Comparison of ENCODE assay signal across 8 cellular contexts in genomic region chr18:74476154-74476553, GRCh38.
DNase-seq lines count a peak whose midpoint lies in the region; ATAC-seq lines count a peak whose summit lies in the region.

No MANE protein-coding gene starts in this region.

- H3K9me3 Mint-ChIP-seq in activated T-cell treated with anti-CD3 and anti-CD28 coated beads, Interleukin-2, amount 50 U/mL, for 24 hours: no peaks in the 10 kb centered on the region

- H3K27ac ChIP-seq in substantia nigra (ENCODE audit: low read depth, low read length, poor library complexity, severe bottlenecking): no peak overlapping the region

- DNase-seq in DMS53 (lab: John Stamatoyannopoulos, UW) (peak; percentile 50), DMS53 treated with DMSO at 0.1 percent for 48 hours (lab: John Stamatoyannopoulos, UW; ENCODE audit: unreplicated experiment) (no peak), RKO (ENCODE audit: low spot score) (peak; percentile 12), globus pallidus (ENCODE audit: low spot score) (peak; percentile 71), substantia nigra (lab: John Stamatoyannopoulos, UW) (peak in 40 of 49 donors; percentile 17 to 80 (median 54))
- DNase-seq in activated T-cell treated with anti-CD3 and anti-CD28 coated beads, Interleukin-2, amount 50 U/mL, for 24 hours: no peak

- H3K4me3 Mint-ChIP-seq in activated T-cell treated with anti-CD3 and anti-CD28 coated beads, Interleukin-2, amount 50 U/mL, for 24 hours: no peak overlapping the region

- H3K4me1 Mint-ChIP-seq in activated T-cell treated with anti-CD3 and anti-CD28 coated beads, Interleukin-2, amount 50 U/mL, for 24 hours (ENCODE audit: low read depth): peaks cover 5% of the 10 kb centered on the region

- no peaks in the 10 kb centered on the region for H3K27me3 Mint-ChIP-seq in activated T-cell treated with anti-CD3 and anti-CD28 coated beads, Interleukin-2, amount 50 U/mL, for 24 hours

- no peak overlapping the region for H3K27ac Mint-ChIP-seq in activated T-cell treated with anti-CD3 and anti-CD28 coated beads, Interleukin-2, amount 50 U/mL, for 24 hours

- no peaks in the 10 kb centered on the region for H3K36me3 Mint-ChIP-seq in activated T-cell treated with anti-CD3 and anti-CD28 coated beads, Interleukin-2, amount 50 U/mL, for 24 hours (ENCODE audit: low read depth)

- ATAC-seq in HG02642 (IDR thresholded peaks at IDR 0.05; ENCODE audit: poor library complexity, unreplicated experiment): no peak
- no peak for ATAC-seq in GM18870 (IDR thresholded peaks at IDR 0.05; ENCODE audit: unreplicated experiment)

Comparison
In these comparisons a context has a peak if more than half of its experiments do, and no peak if none do; other contexts are left out.
1. DNase-seq: peak in DMS53 (single experiment), RKO (single experiment), globus pallidus (single experiment) and substantia nigra (40 of 49); none in DMS53 treated with DMSO at 0.1 percent for 48 hours (single experiment) and activated T-cell treated with anti-CD3 and anti-CD28 coated beads, Interleukin-2, amount 50 U/mL, for 24 hours (single experiment).